In genomic region chr7:16984346-16984745, GRCh38 we compare ENCODE assay signal across 15 cellular contexts.
"Had no signal": no experiment of that assay in that cellular context is flagged by ENCODE, and none has a peak within 500 bp of the region (broad histone marks: within the 10 kb centered on the region; RNA-seq: fewer than 3 reads in every experiment).

No MANE protein-coding gene starts in this region.

- H3K27ac ChIP-seq: thyroid gland had no signal

- ATAC-seq: left cardiac atrium, T-cell had no signal

- DNase-seq: activated CD4-positive, alpha-beta memory T cell treated with anti-CD3 and anti-CD28 coated beads for 36 hours; activated naive CD8-positive, alpha-beta T cell treated with anti-CD3 and anti-CD28 coated beads, Interleukin-2, amount 10 ng/mL, durations not matched to agents 7 days and 5 days; cerebellar nuclear complex; dermis blood vessel endothelial cell; endodermal cell; erythroblast; immature natural killer cell; left cardiac atrium; nephron progenitor cell; stimulated activated CD4-positive, alpha-beta T cell treated with anti-CD3 and anti-CD28 coated beads, Interleukin-4, amount 100 ng/mL, for 4 hours; stomach; T-cell; T1000; thyroid gland had no signal

- H3K36me3 ChIP-seq: stomach, thyroid gland had no signal

- H3K9me3 ChIP-seq: stomach, thyroid gland had no signal

- H3K27me3 ChIP-seq: stomach, thyroid gland had no signal

- H3K4me3 ChIP-seq: lung, stomach, thyroid gland had no signal
